ENCODE assay signal across 19 cellular contexts in genomic region chr2:205115516-205115915, GRCh38.
A peak's percentile ranks its signal among the peaks of the same experiment; 100 is the strongest.
DNase-seq lines count a peak whose midpoint lies in the region; ATAC-seq, FAIRE-seq and TF ChIP-seq lines count a peak whose summit lies in the region.
"Had no signal": no experiment of that assay in that cellular context is flagged by ENCODE, and none has a peak within 500 bp of the region (broad histone marks: within the 10 kb centered on the region; RNA-seq: fewer than 3 reads in every experiment).

No MANE protein-coding gene starts in this region.

- H2AFZ ChIP-seq in SK-N-SH (ENCODE audit: low read depth): no peak overlapping the region
- H2AFZ ChIP-seq: GM23338 had no signal

- H3K4me2 ChIP-seq in SK-N-SH: no peak overlapping the region
- H3K4me2 ChIP-seq: BLaER1 treated with 17β-estradiol and CSF1 and Interleukin-3, amounts not matched to agents 10 nM and 100 nM; GM23338 had no signal

- H4K20me1 ChIP-seq in SK-N-SH (ENCODE audit: insufficient read depth): no peaks in the 10 kb centered on the region
- H4K20me1 ChIP-seq: BLaER1 treated with 17β-estradiol and CSF1 and Interleukin-3, amounts not matched to agents 10 nM and 100 nM had no signal

- no peak for ATAC-seq in HG02852 (IDR thresholded peaks at IDR 0.05; ENCODE audit: unreplicated experiment)
- ATAC-seq: GM23338 had no signal

- H3K27me3 ChIP-seq in SK-N-SH (ENCODE audit: insufficient read depth): no peaks in the 10 kb centered on the region
- H3K27me3 ChIP-seq: BLaER1 treated with 17β-estradiol and CSF1 and Interleukin-3, amounts not matched to agents 10 nM and 100 nM had no signal

- CTCF ChIA-PET in SK-N-SH (lab: Yijun Ruan, JAX): interaction anchor here (1.6 kb wide), 1 partner anchor 19 kb away, joined by 4 read pairs; no protein-coding TSS in a partner anchor

- TF ChIP-seq CTCF in SK-N-SH (IDR thresholded peaks at IDR 0.05) (no peak), foreskin fibroblast (IDR thresholded peaks at IDR 0.05; ENCODE audit: low read depth, low read length) (no peak)

- no peak overlapping the region; a peak in 1 of 4 replicates for H3K27ac ChIP-seq in SK-N-SH (ENCODE audit: low read depth in 2 of 2, low read length in 1 of 2)
- H3K27ac ChIP-seq: BLaER1 treated with 17β-estradiol and CSF1 and Interleukin-3, amounts not matched to agents 10 nM and 100 nM; HL-60 had no signal

- 34% methylated on average over 2 of the region's 2 CpGs for WGBS in SK-N-SH (ENCODE audit: low lambda C conversion rate)

- POLR2A ChIA-PET in SK-N-SH (lab: Yijun Ruan, JAX): no interaction called here

- H3K9me2 ChIP-seq in SK-N-SH: no peaks in the 10 kb centered on the region

- no peak for FAIRE-seq in frontal cortex (lab: Jason Lieb, UNC)
- FAIRE-seq: GM12892, H54 had no signal

- no peaks in the 10 kb centered on the region for H3K36me3 ChIP-seq in SK-N-SH (replicated peaks in 1 of 2; ENCODE audit: control insufficient read depth in 1 of 2, insufficient read depth in 2 of 2, low read length in 1 of 2)
- H3K36me3 ChIP-seq: BLaER1 treated with 17β-estradiol and CSF1 and Interleukin-3, amounts not matched to agents 10 nM and 100 nM had no signal

- TF ChIP-seq EP300 in SK-N-SH (IDR thresholded peaks at IDR 0.05; ENCODE audit: borderline replicate concordance in 1 of 2, low read depth in 1 of 2, low read length in 1 of 2): no peak

- no peak for TF ChIP-seq RAD21 in SK-N-SH (IDR thresholded peaks at IDR 0.05; ENCODE audit: low read length)

- H3K4me3 ChIP-seq in SK-N-SH (ENCODE audit: low read depth in 2 of 2, low read length in 1 of 2) (no peak overlapping the region), foreskin fibroblast (ENCODE audit: low read depth in 1 of 2, low read length in 2 of 2) (no peak overlapping the region)
- H3K4me3 ChIP-seq: BLaER1 treated with 17β-estradiol and CSF1 and Interleukin-3, amounts not matched to agents 10 nM and 100 nM; GM23338 had no signal

- H3K9ac ChIP-seq in SK-N-SH: no peak overlapping the region
- H3K9ac ChIP-seq: BLaER1 treated with 17β-estradiol and CSF1 and Interleukin-3, amounts not matched to agents 10 nM and 100 nM had no signal

- DNase-seq in NCI-H1694 (lab: John Stamatoyannopoulos, UW): peak; percentile 15
- peak; percentile 89 for DNase-seq in NCI-H2171 treated with DMSO at 0.1 percent for 48 hours (lab: John Stamatoyannopoulos, UW)
- DNase-seq in SK-N-SH: peak; percentile 37
- DNase-seq in foreskin fibroblast: peak; percentile 8 to 58
- DNase-seq in activated T-cell treated with anti-CD3 and anti-CD28 coated beads, Interleukin-2, amount 50 U/mL, for 1 hour: no peak
- no peak for DNase-seq in frontal cortex (ENCODE audit: low spot score in 2 of 2)
- DNase-seq: CD8-positive, alpha-beta memory T cell; COR-L47; DMS153; DMS79; GDM1; HCEC 1CT; HFFc6 had no signal

- H3K4me1 ChIP-seq in SK-N-SH (ENCODE audit: control insufficient read depth in 1 of 2, insufficient read depth in 2 of 2, low read depth in 1 of 2, low read length in 1 of 2): no peaks in the 10 kb centered on the region; a peak in 2 of 4 replicates
- H3K4me1 ChIP-seq: BLaER1 treated with 17β-estradiol and CSF1 and Interleukin-3, amounts not matched to agents 10 nM and 100 nM had no signal

- no peaks in the 10 kb centered on the region for H3F3A ChIP-seq in SK-N-SH (replicated peaks; ENCODE audit: insufficient read depth)

- H3K9me3 ChIP-seq in SK-N-SH: peaks cover 6% of the 10 kb centered on the region; the same call in 1 of the 2 replicates

- H3K79me2 ChIP-seq in SK-N-SH (ENCODE audit: insufficient read depth): no peaks in the 10 kb centered on the region

TF ChIP-seq in SK-N-SH, 30 proteins besides CTCF, POLR2A, EP300 and RAD21:
- TF ChIP-seq MEF2A (IDR thresholded peaks at IDR 0.05; ENCODE audit: borderline replicate concordance, low read depth) (no peak), ELF1 (IDR thresholded peaks at IDR 0.05) (no peak), CHD2 (IDR thresholded peaks at IDR 0.05; ENCODE audit: low read length, partially characterized antibody) (no peak)
- TF ChIP-seq, protein P1, sequence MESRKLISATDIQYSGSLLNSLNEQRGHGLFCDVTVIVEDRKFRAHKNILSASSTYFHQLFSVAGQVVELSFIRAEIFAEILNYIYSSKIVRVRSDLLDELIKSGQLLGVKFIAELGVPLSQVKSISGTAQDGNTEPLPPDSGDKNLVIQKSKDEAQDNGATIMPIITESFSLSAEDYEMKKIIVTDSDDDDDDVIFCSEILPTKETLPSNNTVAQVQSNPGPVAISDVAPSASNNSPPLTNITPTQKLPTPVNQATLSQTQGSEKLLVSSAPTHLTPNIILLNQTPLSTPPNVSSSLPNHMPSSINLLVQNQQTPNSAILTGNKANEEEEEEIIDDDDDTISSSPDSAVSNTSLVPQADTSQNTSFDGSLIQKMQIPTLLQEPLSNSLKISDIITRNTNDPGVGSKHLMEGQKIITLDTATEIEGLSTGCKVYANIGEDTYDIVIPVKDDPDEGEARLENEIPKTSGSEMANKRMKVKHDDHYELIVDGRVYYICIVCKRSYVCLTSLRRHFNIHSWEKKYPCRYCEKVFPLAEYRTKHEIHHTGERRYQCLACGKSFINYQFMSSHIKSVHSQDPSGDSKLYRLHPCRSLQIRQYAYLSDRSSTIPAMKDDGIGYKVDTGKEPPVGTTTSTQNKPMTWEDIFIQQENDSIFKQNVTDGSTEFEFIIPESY (IDR thresholded peaks at IDR 0.05; ENCODE audit: borderline replicate concordance, low read depth): no peak

Comparison
In these comparisons a context has a peak if more than half of its experiments do, and no peak if none do; other contexts are left out.
1. DNase-seq: peak in NCI-H1694 (single experiment), NCI-H2171 treated with DMSO at 0.1 percent for 48 hours (single experiment), SK-N-SH (single experiment) and foreskin fibroblast (2 of 2); none in activated T-cell treated with anti-CD3 and anti-CD28 coated beads, Interleukin-2, amount 50 U/mL, for 1 hour (single experiment) and frontal cortex (0 of 2).